Comparison of ENCODE assay signal across 8 cellular contexts in genomic region chr9:111895996-111896941, GRCh38. TPM values are rescaled to one million over a fixed set of nuclear protein-coding genes. Genes with fewer than 3 reads are reported as not detected.
DNase-seq lines count a peak whose midpoint lies in the region; ATAC-seq and TF ChIP-seq lines count a peak whose summit lies in the region.

Gene UGCG, plus strand, starts transcription at chr9:111896814. Its CDS starts 402 bp downstream, at chr9:111897216.

- peaks cover 12 to 43% (median 35%) of the 10 kb centered on the region in 11 experiments; a peak in 19 of 22 replicates for H4K20me1 ChIP-seq in BLaER1 treated with 17β-estradiol and CSF1 and Interleukin-3, amounts not matched to agents 10 nM and 100 nM

- peaks cover 0 to 7% (median 0%) of the 10 kb centered on the region in 11 experiments; a peak in 1 of 22 replicates for H3K36me3 ChIP-seq in BLaER1 treated with 17β-estradiol and CSF1 and Interleukin-3, amounts not matched to agents 10 nM and 100 nM
- H3K36me3 ChIP-seq in duodenal mucosa (ENCODE audit: control insufficient read depth in 1 of 2, insufficient read depth in 2 of 2, low read length in 2 of 2) (no peaks in the 10 kb centered on the region), lung (ENCODE audit: control insufficient read depth in 2 of 2, insufficient read depth in 2 of 2, low read length in 2 of 2) (no peaks in the 10 kb centered on the region)

- no peaks in the 10 kb centered on the region for H3K9me3 Mint-ChIP-seq in activated CD8-positive, alpha-beta T cell treated with anti-CD3 and anti-CD28 coated beads for 36 hours

- peak within 1 kb of the TSS; percentile 87 for H3K4me3 Mint-ChIP-seq in activated CD8-positive, alpha-beta T cell treated with anti-CD3 and anti-CD28 coated beads for 36 hours

- peak within 1 kb of the TSS; percentile 85 to 95 (median 93) for H3K4me2 ChIP-seq in BLaER1 treated with 17β-estradiol and CSF1 and Interleukin-3, amounts not matched to agents 10 nM and 100 nM

- peak within 1 kb of the TSS; percentile 83 to 97 (median 90) for H3K4me3 ChIP-seq in BLaER1 treated with 17β-estradiol and CSF1 and Interleukin-3, amounts not matched to agents 10 nM and 100 nM
- H3K4me3 ChIP-seq in duodenal mucosa (ENCODE audit: low read depth in 1 of 2, low read length in 2 of 2) = peak within 1 kb of the TSS; percentile 83 to 98
- H3K4me3 ChIP-seq in lung = peak within 1 kb of the TSS; percentile 79

- CTCF ChIA-PET in activated CD8-positive, alpha-beta T cell treated with anti-CD3 and anti-CD28 coated beads for 36 hours (lab: Charles Lee) = interaction anchor here (0.6 to 2.8 kb wide), 10 partner anchors 10 to 179 kb away, joined by 3 to 8 read pairs (median 4); no protein-coding TSS in a partner anchor

- peak within 1 kb of the TSS; percentile 84 to 89 (median 87) for H3K9ac ChIP-seq in BLaER1 treated with 17β-estradiol and CSF1 and Interleukin-3, amounts not matched to agents 10 nM and 100 nM
- peak within 1 kb of the TSS; percentile 88 to 92 for H3K9ac ChIP-seq in duodenal mucosa (ENCODE audit: low read depth in 1 of 2, low read length in 2 of 2)

- peaks cover 13% of the 10 kb centered on the region for H3K4me1 Mint-ChIP-seq in activated CD8-positive, alpha-beta T cell treated with anti-CD3 and anti-CD28 coated beads for 36 hours (ENCODE audit: low read depth)

- peaks cover 14 to 47% (median 26%) of the 10 kb centered on the region in 10 experiments for H3K4me1 ChIP-seq in BLaER1 treated with 17β-estradiol and CSF1 and Interleukin-3, amounts not matched to agents 10 nM and 100 nM
- H3K4me1 ChIP-seq in duodenal mucosa (ENCODE audit: control insufficient read depth in 1 of 2, insufficient read depth in 2 of 2, low read length in 2 of 2) (peaks cover 26 to 30% of the 10 kb centered on the region in 2 donors), lung (ENCODE audit: control insufficient read depth in 2 of 2, insufficient read depth in 2 of 2, low read length in 2 of 2) (peaks cover under 1 to 7% of the 10 kb centered on the region in 2 donors)

- POLR2A ChIA-PET in activated CD8-positive, alpha-beta T cell treated with anti-CD3 and anti-CD28 coated beads for 36 hours (lab: Charles Lee) = interaction anchor here (0.7 to 2.7 kb wide), 10 partner anchors 13 to 484 kb away, joined by 3 to 19 read pairs (median 4); partner anchors contain the start of gene HSDL2

- WGBS in lung, 2 donors = 1% methylated on average over 73 to 84 of the region's 84 CpGs

- no peaks in the 10 kb centered on the region for H3K27me3 ChIP-seq in BLaER1 treated with 17β-estradiol and CSF1 and Interleukin-3, amounts not matched to agents 10 nM and 100 nM
- H3K27me3 ChIP-seq in duodenal mucosa (ENCODE audit: control insufficient read depth in 1 of 2, insufficient read depth in 2 of 2, low read length in 2 of 2) (no peaks in the 10 kb centered on the region), lung (ENCODE audit: control insufficient read depth, insufficient read depth) (no peaks in the 10 kb centered on the region)

- intact Hi-C loops in activated CD8-positive, alpha-beta T cell treated with anti-CD3 and anti-CD28 coated beads for 36 hours (cut with micrococcal nuclease) = no loop called here

- peak within 1 kb of the TSS; percentile 90 for H3K27ac Mint-ChIP-seq in activated CD8-positive, alpha-beta T cell treated with anti-CD3 and anti-CD28 coated beads for 36 hours

- peaks cover 5% of the 10 kb centered on the region for H3K36me3 Mint-ChIP-seq in activated CD8-positive, alpha-beta T cell treated with anti-CD3 and anti-CD28 coated beads for 36 hours (ENCODE audit: low read depth)

- ATAC-seq in GM19324 (IDR thresholded peaks at IDR 0.05; ENCODE audit: low FRiP score, unreplicated experiment) = peak; percentile 94
- peak; percentile 58 for ATAC-seq in HG03469 (IDR thresholded peaks at IDR 0.05; ENCODE audit: unreplicated experiment)
- ATAC-seq in activated CD8-positive, alpha-beta T cell treated with anti-CD3 and anti-CD28 coated beads for 36 hours = peak; percentile 88
- peak; percentile 98 for ATAC-seq in lung (ENCODE audit: insufficient read depth, low FRiP score)

- DNase-seq in NCI-H748 treated with DMSO at 0.1 percent for 48 hours (lab: John Stamatoyannopoulos, UW) (peak; percentile 68), lung (ENCODE audit: low spot score) (peak; percentile 87)
- peak; percentile 88 for DNase-seq in activated CD8-positive, alpha-beta T cell treated with anti-CD3 and anti-CD28 coated beads for 36 hours
- peak; percentile 70 to 85 (median 72) for DNase-seq in stimulated activated CD4-positive, alpha-beta T cell treated with anti-CD3 and anti-CD28 coated beads, TNF-alpha, amount 100 ng/mL, for 24 hours (ENCODE audit: low read depth in 3 of 3)

- H3K9me3 ChIP-seq in BLaER1 treated with 17β-estradiol and CSF1 and Interleukin-3, amounts not matched to agents 10 nM and 100 nM (replicated peaks in 1 of 11) = no peaks in the 10 kb centered on the region
- no peaks in the 10 kb centered on the region for H3K9me3 ChIP-seq in duodenal mucosa (ENCODE audit: control insufficient read depth in 1 of 2, low read length in 2 of 2)
- H3K9me3 ChIP-seq in lung (ENCODE audit: control insufficient read depth in 2 of 2, insufficient read depth in 1 of 2, low read length in 1 of 2) = no peaks in the 10 kb centered on the region

- H3K27ac ChIP-seq in BLaER1 treated with 17β-estradiol and CSF1 and Interleukin-3, amounts not matched to agents 10 nM and 100 nM = peak within 1 kb of the TSS; percentile 72 to 91 (median 83)
- H3K27ac ChIP-seq in duodenal mucosa (ENCODE audit: low read depth, low read length) (peak within 1 kb of the TSS; percentile 91), lung (ENCODE audit: low read depth in 1 of 2, low read length in 1 of 2) (peak within 1 kb of the TSS; percentile 90 to 98)

- no peak for TF ChIP-seq CTCF in activated CD8-positive, alpha-beta T cell treated with anti-CD3 and anti-CD28 coated beads for 36 hours (IDR thresholded peaks at IDR 0.05)
- TF ChIP-seq CTCF in lung (IDR thresholded peaks at IDR 0.05; ENCODE audit: control extremely low read depth, extremely low read depth) = no peak

- no peaks in the 10 kb centered on the region for H3K27me3 Mint-ChIP-seq in activated CD8-positive, alpha-beta T cell treated with anti-CD3 and anti-CD28 coated beads for 36 hours

RNA-seq across cellular contexts. Expression of gene UGCG, which starts in this region (rescaled TPM):
- total RNA-seq in activated CD8-positive, alpha-beta T cell treated with anti-CD3 and anti-CD28 coated beads for 36 hours = 10 to 100 TPM; 13.5 to 14.3 TPM
- total RNA-seq in lung = 100 to 1,000 TPM in 1 of 2 donors, 10 to 100 TPM in 1; 39.0 to 157 TPM
- 10 to 100 TPM; 32.2 to 36.1 TPM for polyA plus RNA-seq in lung

Comparison
In these comparisons a context has a peak if more than half of its experiments do, and no peak if none do; other contexts are left out.
1. Peak in every context shown above with its lines: DNase-seq, ATAC-seq, H3K4me3 ChIP-seq and H3K27ac ChIP-seq.